ENCODE assay signal across 15 cellular contexts in the genomic region with DNA sequence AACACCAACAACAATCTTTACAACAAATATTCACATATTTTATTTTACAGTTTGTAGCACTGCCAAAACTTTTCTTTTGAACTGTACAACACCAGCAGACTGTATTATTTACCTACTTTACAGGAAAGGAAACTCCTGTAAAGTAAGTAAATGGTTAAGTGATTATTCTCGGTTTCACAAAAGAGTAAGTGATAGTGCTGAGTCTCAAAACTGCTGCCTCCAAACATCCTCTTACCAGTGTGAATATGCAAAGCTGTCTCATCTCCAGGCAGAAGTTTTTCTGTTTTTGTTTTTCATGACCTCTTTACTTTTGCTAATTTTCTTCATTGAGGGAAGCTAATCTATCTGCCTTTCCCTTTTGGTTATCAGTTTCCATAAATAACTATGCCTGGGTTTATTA.
DNase-seq lines count a peak whose midpoint lies in the region; ATAC-seq lines count a peak whose summit lies in the region.
"Had no signal": no experiment of that assay in that cellular context is flagged by ENCODE, and none has a peak within 500 bp of the region (broad histone marks: within the 10 kb centered on the region; RNA-seq: fewer than 3 reads in every experiment).

No MANE protein-coding gene starts in this region.

- peaks cover 14% of the 10 kb centered on the region for H3K9me3 Mint-ChIP-seq in activated CD4-positive, alpha-beta T cell treated with anti-CD3 and anti-CD28 coated beads, Interleukin-2, amount 10 ng/mL, durations not matched to agents 7 days and 5 days

- H3K9ac ChIP-seq in trophoblast cell (ENCODE audit: low read length), result no peak overlapping the region
- H3K9ac ChIP-seq: BLaER1 treated with 17β-estradiol and CSF1 and Interleukin-3, amounts not matched to agents 10 nM and 100 nM had no signal

- H4K12ac ChIP-seq in trophoblast cell (ENCODE audit: low read depth, low read length), result no peak overlapping the region

- peaks cover 15% of the 10 kb centered on the region for H3K4me1 Mint-ChIP-seq in activated CD4-positive, alpha-beta T cell treated with anti-CD3 and anti-CD28 coated beads, Interleukin-2, amount 10 ng/mL, durations not matched to agents 7 days and 5 days

- no peak overlapping the region for H3K23ac ChIP-seq in trophoblast cell (ENCODE audit: low read length)

- POLR2A ChIA-PET in activated CD4-positive, alpha-beta T cell treated with anti-CD3 and anti-CD28 coated beads, Interleukin-2, amount 10 ng/mL, durations not matched to agents 7 days and 5 days (lab: Charles Lee), result no interaction called here

- H2AFZ ChIP-seq in trophoblast cell (ENCODE audit: insufficient read depth, low read length, poor library complexity), result no peak overlapping the region

- no peaks in the 10 kb centered on the region for H3K27me3 Mint-ChIP-seq in activated CD4-positive, alpha-beta T cell treated with anti-CD3 and anti-CD28 coated beads, Interleukin-2, amount 10 ng/mL, durations not matched to agents 7 days and 5 days
- H3K27me3 Mint-ChIP-seq: T-helper 17 cell had no signal

- CTCF ChIA-PET in activated CD4-positive, alpha-beta T cell treated with anti-CD3 and anti-CD28 coated beads, Interleukin-2, amount 10 ng/mL, durations not matched to agents 7 days and 5 days (lab: Charles Lee), result interaction anchor here (1.2 kb wide), 1 partner anchor 10 kb away, joined by 3 read pairs; no protein-coding TSS in a partner anchor

- no peak overlapping the region for H3K27ac Mint-ChIP-seq in activated CD4-positive, alpha-beta T cell treated with anti-CD3 and anti-CD28 coated beads, Interleukin-2, amount 10 ng/mL, durations not matched to agents 7 days and 5 days
- H3K27ac Mint-ChIP-seq: T-helper 17 cell had no signal

- H3K36me3 Mint-ChIP-seq in activated CD4-positive, alpha-beta T cell treated with anti-CD3 and anti-CD28 coated beads, Interleukin-2, amount 10 ng/mL, durations not matched to agents 7 days and 5 days (ENCODE audit: low read depth), result no peaks in the 10 kb centered on the region

- no peaks in the 10 kb centered on the region for H3K79me1 ChIP-seq in trophoblast cell (ENCODE audit: low read length)

- H3K4me3 Mint-ChIP-seq in activated CD4-positive, alpha-beta T cell treated with anti-CD3 and anti-CD28 coated beads, Interleukin-2, amount 10 ng/mL, durations not matched to agents 7 days and 5 days, result no peak overlapping the region
- H3K4me3 Mint-ChIP-seq: T-helper 17 cell had no signal

- no peak overlapping the region for H2BK5ac ChIP-seq in trophoblast cell (ENCODE audit: low read depth, low read length, poor library complexity)

- H2AK5ac ChIP-seq in trophoblast cell (ENCODE audit: low read length), result no peak overlapping the region

- no peak overlapping the region for H4K91ac ChIP-seq in trophoblast cell (ENCODE audit: low read depth, low read length)

- H2BK12ac ChIP-seq in trophoblast cell (ENCODE audit: low read length), result no peak overlapping the region

- DNase-seq in RPMI8226 (peak; percentile 55), NCI-H1436 (lab: John Stamatoyannopoulos, UW) (no peak), trophoblast cell (no peak)
- no peak for DNase-seq in activated CD4-positive, alpha-beta T cell treated with anti-CD3 and anti-CD28 coated beads, Interleukin-2, amount 10 ng/mL, durations not matched to agents 7 days and 5 days
- DNase-seq: colonic mucosa; mucosa of descending colon; NCI-H2107; psoas muscle; stimulated activated CD4-positive, alpha-beta T cell treated with anti-CD3 and anti-CD28 coated beads, Interleukin-4, amount 100 ng/mL, for 1 hour; T-helper 17 cell had no signal

- no peak overlapping the region for H4K8ac ChIP-seq in trophoblast cell (ENCODE audit: low read depth, low read length)

- H3K4me3 ChIP-seq in trophoblast cell (ENCODE audit: low read depth, low read length), result no peak overlapping the region
- H3K4me3 ChIP-seq: BLaER1 treated with 17β-estradiol and CSF1 and Interleukin-3, amounts not matched to agents 10 nM and 100 nM; colonic mucosa; mucosa of descending colon; psoas muscle had no signal

- no peak overlapping the region for H3K4ac ChIP-seq in trophoblast cell (ENCODE audit: low read depth, low read length)

- no peak overlapping the region for H3K27ac ChIP-seq in trophoblast cell (ENCODE audit: low read depth, low read length)
- H3K27ac ChIP-seq: colonic mucosa, psoas muscle had no signal

- H3K79me2 ChIP-seq in trophoblast cell (ENCODE audit: control insufficient read depth, insufficient read depth, low read length, poor library complexity), result no peaks in the 10 kb centered on the region

- no peaks in the 10 kb centered on the region for H3K9me3 ChIP-seq in trophoblast cell (ENCODE audit: insufficient read depth, low read depth, low read length)
- H3K9me3 ChIP-seq: colonic mucosa, mucosa of descending colon, psoas muscle had no signal

- peak; percentile 63 for ATAC-seq in GM18868 (IDR thresholded peaks at IDR 0.05; ENCODE audit: unreplicated experiment)
- ATAC-seq in GM21423 (IDR thresholded peaks at IDR 0.05; ENCODE audit: unreplicated experiment), result peak; percentile 99
- peak; percentile 73 for ATAC-seq in HG03060 (IDR thresholded peaks at IDR 0.05; ENCODE audit: low read depth, unreplicated experiment)
- ATAC-seq in HG03280 (IDR thresholded peaks at IDR 0.05; ENCODE audit: unreplicated experiment), result no peak
- ATAC-seq: mucosa of descending colon, psoas muscle, T-helper 17 cell had no signal

- no peaks in the 10 kb centered on the region for H3K27me3 ChIP-seq in trophoblast cell (ENCODE audit: insufficient read depth, low read length)
- H3K27me3 ChIP-seq: BLaER1 treated with 17β-estradiol and CSF1 and Interleukin-3, amounts not matched to agents 10 nM and 100 nM; colonic mucosa had no signal

- H3K14ac ChIP-seq in trophoblast cell (ENCODE audit: low read length), result no peak overlapping the region

- H3K4me1 ChIP-seq in trophoblast cell (ENCODE audit: control insufficient read depth in 1 of 2, insufficient read depth in 2 of 2, low read length in 2 of 2), result no peaks in the 10 kb centered on the region
- H3K4me1 ChIP-seq: colonic mucosa, psoas muscle had no signal

- no CpG with 5 or more reads among the region's 1 CpG for WGBS in trophoblast cell (ENCODE audit: extremely low coverage, insufficient coverage, insufficient read length)

- no peak overlapping the region for H3K18ac ChIP-seq in trophoblast cell (ENCODE audit: low read length)

- H3K36me3 ChIP-seq in trophoblast cell (ENCODE audit: control insufficient read depth in 1 of 2, insufficient read depth in 2 of 2, low read length in 2 of 2), result no peaks in the 10 kb centered on the region
- H3K36me3 ChIP-seq: BLaER1 treated with 17β-estradiol and CSF1 and Interleukin-3, amounts not matched to agents 10 nM and 100 nM; colonic mucosa had no signal

- H2BK120ac ChIP-seq in trophoblast cell (ENCODE audit: insufficient read depth, low read length, poor library complexity), result no peak overlapping the region

- no peak overlapping the region for H3K4me2 ChIP-seq in trophoblast cell (ENCODE audit: low read length)
